Comparison of ENCODE assay signal across 1 cellular context in the genomic region with DNA sequence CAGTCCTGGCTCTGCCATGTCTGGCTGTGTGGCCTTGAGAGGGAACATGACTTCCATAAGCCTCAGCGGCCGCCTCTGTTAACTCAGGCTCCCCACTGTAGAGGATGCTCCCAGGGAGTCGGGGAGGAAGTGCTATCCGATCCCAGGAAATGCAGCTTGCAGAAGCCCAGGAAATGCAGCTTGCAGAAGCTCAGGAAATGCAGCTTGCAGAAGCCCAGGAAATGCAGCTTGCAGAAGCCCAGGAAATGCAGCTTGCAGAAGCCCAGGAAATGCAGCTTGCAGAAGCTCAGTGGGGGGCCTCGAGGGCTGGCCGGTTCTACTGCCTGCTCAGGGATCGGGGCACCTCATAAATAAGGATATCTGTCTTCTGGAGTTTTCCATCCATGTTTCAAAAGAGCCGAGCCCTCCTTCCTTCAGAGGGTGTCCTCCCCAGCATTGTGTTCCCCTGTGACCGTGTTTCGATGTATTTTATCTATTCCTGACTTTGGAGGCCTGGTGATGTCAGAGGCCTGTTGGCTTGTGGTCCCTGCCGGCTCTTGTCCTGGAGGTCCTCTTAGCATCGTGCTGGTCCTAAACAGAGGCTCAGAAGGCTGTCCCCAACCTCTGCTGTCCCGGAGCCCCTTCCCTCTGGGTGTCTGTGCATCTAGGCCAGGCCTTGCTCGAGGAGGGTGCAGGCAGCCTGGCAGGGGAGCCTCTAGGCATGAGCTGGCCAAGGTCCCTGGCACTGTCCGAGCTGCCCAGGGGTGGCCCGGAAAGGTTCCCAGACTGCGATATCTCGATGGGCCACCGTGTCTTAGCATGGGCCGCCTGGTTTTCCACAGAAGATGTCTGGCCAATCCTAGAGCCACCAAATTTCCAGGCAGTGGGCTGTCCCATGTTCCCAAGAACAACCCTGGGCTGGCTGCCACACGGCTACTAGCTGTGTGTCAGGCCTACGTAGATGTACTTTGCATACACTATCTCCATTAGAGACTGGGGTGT.
TF ChIP-seq lines count a peak whose summit lies in the region.

No MANE protein-coding gene starts in this region.

TF ChIP-seq in K562, 482 proteins besides CTCF, POLR2A, EP300 and RAD21:
- TF ChIP-seq SP1 (CRISPR knock-in tag; IDR thresholded peaks at IDR 0.05) (no peak), MED1 (CRISPR knock-in tag; IDR thresholded peaks at IDR 0.05; ENCODE audit: borderline replicate concordance) (no peak), FOXM1 (IDR thresholded peaks at IDR 0.05; ENCODE audit: low read depth) (no peak), FOXM1 (CRISPR knock-in tag; IDR thresholded peaks at IDR 0.05; ENCODE audit: low read depth) (no peak), THRA (IDR thresholded peaks at IDR 0.05) (no peak)
